ENCODE assay signal across 8 cellular contexts in the genomic region with DNA sequence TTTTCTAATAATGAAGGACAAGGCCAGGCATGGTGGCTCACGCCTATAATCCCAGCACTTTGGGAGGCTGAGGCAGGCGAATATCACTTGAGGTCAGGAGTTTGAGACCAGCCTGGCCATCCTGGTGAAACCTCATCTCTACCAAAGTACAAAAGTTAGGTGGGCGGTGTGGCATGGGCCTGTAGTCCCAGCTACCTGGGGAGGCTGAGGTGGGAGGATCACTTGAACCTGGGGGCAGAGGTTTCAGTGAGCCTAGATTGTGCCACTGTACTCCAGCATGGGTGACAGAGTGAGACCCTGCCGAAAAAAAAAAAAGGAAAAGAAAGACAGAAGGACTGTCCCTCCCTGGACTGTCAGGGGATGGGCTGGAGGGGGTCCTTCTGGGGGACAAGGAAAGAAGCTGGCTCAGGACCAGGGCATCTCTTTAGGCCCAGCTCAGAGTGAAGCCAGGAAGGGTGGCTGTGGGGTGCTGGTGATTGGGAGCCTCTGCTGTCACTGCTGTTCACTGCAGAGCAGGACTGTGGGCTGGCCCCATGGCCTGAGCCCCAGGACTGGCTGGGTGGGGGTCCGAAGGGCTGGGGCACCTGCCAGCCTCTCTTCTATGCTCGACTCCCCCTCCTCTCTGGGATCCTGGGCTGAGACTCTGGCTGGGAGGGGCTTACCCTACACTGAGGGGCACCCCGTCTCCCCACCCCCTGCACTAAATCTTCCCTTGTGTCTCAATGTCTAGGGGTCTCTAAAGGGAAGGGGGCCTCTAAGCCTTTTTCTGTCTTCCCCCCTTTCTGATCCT. TPM values are rescaled to one million over a fixed set of nuclear protein-coding genes. Genes with fewer than 3 reads are reported as not detected.
DNase-seq lines count a peak whose midpoint lies in the region; ATAC-seq and TF ChIP-seq lines count a peak whose summit lies in the region.

No MANE protein-coding gene starts in this region.

- peak overlapping the region; percentile 73 for H3K27ac ChIP-seq in AG04450 (ENCODE audit: low read depth, low read length)
- no peak overlapping the region for H3K27ac ChIP-seq in Karpas-422 (ENCODE audit: low read length)
- H3K27ac ChIP-seq in colonic mucosa: peak overlapping the region; percentile 20
- H3K27ac ChIP-seq in naive thymus-derived CD4-positive, alpha-beta T cell (ENCODE audit: low read depth, low read length): no peak overlapping the region

- no peaks in the 10 kb centered on the region for H3K9me3 ChIP-seq in AG04450 (ENCODE audit: control insufficient read depth, insufficient read depth, low read length)
- no peaks in the 10 kb centered on the region for H3K9me3 ChIP-seq in Karpas-422 (ENCODE audit: low read length)
- H3K9me3 ChIP-seq in colonic mucosa: no peaks in the 10 kb centered on the region
- H3K9me3 ChIP-seq in naive thymus-derived CD4-positive, alpha-beta T cell (ENCODE audit: control insufficient read depth in 2 of 3, low read length in 3 of 3): no peaks in the 10 kb centered on the region

- peaks cover 13% of the 10 kb centered on the region for H3K4me1 ChIP-seq in Karpas-422 (ENCODE audit: low read length)
- H3K4me1 ChIP-seq in colonic mucosa: peaks cover 4% of the 10 kb centered on the region
- H3K4me1 ChIP-seq in naive thymus-derived CD4-positive, alpha-beta T cell (ENCODE audit: control insufficient read depth in 2 of 2, insufficient read depth in 2 of 2, low read length in 2 of 2): peaks cover 5 to 10% of the 10 kb centered on the region in 2 donors

- H3K27me3 ChIP-seq in AG04450 (ENCODE audit: control insufficient read depth, insufficient read depth, low read length) (no peaks in the 10 kb centered on the region), Karpas-422 (ENCODE audit: low read length) (no peaks in the 10 kb centered on the region), colonic mucosa (no peaks in the 10 kb centered on the region)
- H3K27me3 ChIP-seq in naive thymus-derived CD4-positive, alpha-beta T cell (ENCODE audit: control insufficient read depth in 2 of 2, insufficient read depth in 2 of 2, low read length in 2 of 2): peaks cover 0 to 9% of the 10 kb centered on the region in 2 donors

- H4K20me1 ChIP-seq in Karpas-422 (ENCODE audit: insufficient read depth, low read depth, low read length): no peaks in the 10 kb centered on the region

- H3K4me3 Mint-ChIP-seq in naive thymus-derived CD4-positive, alpha-beta T cell: peak overlapping the region; percentile 61 to 81 (median 72)

- H3K9me2 ChIP-seq in Karpas-422 (replicated peaks; ENCODE audit: insufficient read depth, low read length): no peaks in the 10 kb centered on the region

- intact Hi-C loops in colonic mucosa (cut with DNase I): no loop called here
- intact Hi-C loops in naive thymus-derived CD4-positive, alpha-beta T cell (cut with micrococcal nuclease): no loop called here

- H3K27ac Mint-ChIP-seq in naive thymus-derived CD4-positive, alpha-beta T cell: peak overlapping the region in 5 of 9 donors; percentile 20 to 83 (median 42)

- POLR2A ChIA-PET in AG04450 (lab: Yijun Ruan, JAX): interaction anchor here (1.1 to 3.1 kb wide), 3 partner anchors 24 to 82 kb away, joined by 4 to 15 read pairs (median 7); no protein-coding TSS in a partner anchor
- POLR2A ChIA-PET in naive thymus-derived CD4-positive, alpha-beta T cell (lab: Charles Lee): no interaction called here

- TF ChIP-seq CTCF in AG04450 (IDR thresholded peaks at IDR 0.05; ENCODE audit: low read depth, low read length) (no peak), colonic mucosa (IDR thresholded peaks at IDR 0.05) (no peak)

- no peaks in the 10 kb centered on the region for H3K36me3 Mint-ChIP-seq in naive thymus-derived CD4-positive, alpha-beta T cell

- H3K36me3 ChIP-seq in Karpas-422 (ENCODE audit: insufficient read depth, low read length) (no peaks in the 10 kb centered on the region), colonic mucosa (no peaks in the 10 kb centered on the region)
- no peaks in the 10 kb centered on the region for H3K36me3 ChIP-seq in naive thymus-derived CD4-positive, alpha-beta T cell (ENCODE audit: control insufficient read depth in 2 of 3, insufficient read depth in 3 of 3, low read length in 3 of 3)

- H3K27me3 Mint-ChIP-seq in naive thymus-derived CD4-positive, alpha-beta T cell: peaks cover 9 to 48% (median 28%) of the 10 kb centered on the region in 5 donors

- peak overlapping the region; percentile 43; the same call in 1 of the 2 replicates for H3K9ac ChIP-seq in Karpas-422 (ENCODE audit: low read length)
- peak overlapping the region; percentile 62 to 78 for H3K9ac ChIP-seq in colonic mucosa (ENCODE audit: low read depth in 2 of 2, low read length in 2 of 2)

- H3K79me2 ChIP-seq in Karpas-422 (ENCODE audit: low read length): no peaks in the 10 kb centered on the region

- no peak overlapping the region for H2AFZ ChIP-seq in Karpas-422 (ENCODE audit: low read length)

- CTCF ChIA-PET in AG04450 (lab: Charles Lee): interaction anchor here (0.8 to 2.0 kb wide), 8 partner anchors 11 to 308 kb away, joined by 3 to 11 read pairs (median 4); no protein-coding TSS in a partner anchor
- CTCF ChIA-PET in naive thymus-derived CD4-positive, alpha-beta T cell (lab: Charles Lee): interaction anchor here (1.2 kb wide), 1 partner anchor 16 kb away, joined by 5 read pairs; no protein-coding TSS in a partner anchor

- ATAC-seq in naive thymus-derived CD4-positive, alpha-beta T cell: no peak
- no peak for ATAC-seq in GM21367 (IDR thresholded peaks at IDR 0.05; ENCODE audit: unreplicated experiment)
- no peak for ATAC-seq in HG02642 (IDR thresholded peaks at IDR 0.05; ENCODE audit: poor library complexity, unreplicated experiment)

- H3K9me3 Mint-ChIP-seq in naive thymus-derived CD4-positive, alpha-beta T cell: no peaks in the 10 kb centered on the region

- no peak for DNase-seq in AG04450 (ENCODE audit: low read depth, low spot score)
- DNase-seq in Karpas-422: no peak
- DNase-seq in colonic mucosa: no peak
- DNase-seq in naive thymus-derived CD4-positive, alpha-beta T cell: no peak
- DNase-seq in dedifferentiated amniotic fluid mesenchymal stem cell (ENCODE audit: extremely low spot score): no peak
- DNase-seq in RKO (ENCODE audit: low spot score): no peak

- peak overlapping the region; percentile 76 for H3K4me3 ChIP-seq in AG04450 (ENCODE audit: low read depth, low read length)
- no peak overlapping the region for H3K4me3 ChIP-seq in Karpas-422 (ENCODE audit: low read length)
- H3K4me3 ChIP-seq in colonic mucosa: peak overlapping the region; percentile 71
- H3K4me3 ChIP-seq in naive thymus-derived CD4-positive, alpha-beta T cell (ENCODE audit: low read length): peak overlapping the region; percentile 46

- H3K4me2 ChIP-seq in Karpas-422 (ENCODE audit: low read depth, low read length, poor library complexity, severe bottlenecking): peak overlapping the region; percentile 36

- peaks cover 7 to 28% (median 12%) of the 10 kb centered on the region in 7 donors for H3K4me1 Mint-ChIP-seq in naive thymus-derived CD4-positive, alpha-beta T cell

RNA-seq across cellular contexts. Expression of gene ARHGAP23, which starts 0.9 kb away (rescaled TPM):
- polyA plus RNA-seq in AG04450 (2011; rRNA removed): 14.1 and 19.3 TPM in 2 replicates
- polyA minus RNA-seq in AG04450 (2011; rRNA and poly(A)+ RNA removed): 32.3 and 33.3 TPM in 2 replicates
- total RNA-seq in Karpas-422 (2014; rRNA removed; shearing (Covaris generic); ENCODE audit: low replicate concordance): 0.04 and 0.54 TPM in 2 replicates
- 10 to 100 TPM in 1 of 2 donors, 1 to 10 TPM in 1; 4.0 to 14.1 TPM for total RNA-seq in colonic mucosa
- total RNA-seq in naive thymus-derived CD4-positive, alpha-beta T cell: 1 to 10 TPM in 1 of 5 experiments, under 1 TPM in 2, not detected in 2; 0.24 to 1.3 (median 0.34) TPM
- polyA plus RNA-seq in naive thymus-derived CD4-positive, alpha-beta T cell: not detected

Comparison
In these comparisons a context has a peak if more than half of its experiments do, and no peak if none do; other contexts are left out.
1. H3K27ac ChIP-seq: peak in AG04450 (single experiment) and colonic mucosa (single experiment); none in Karpas-422 (single experiment) and naive thymus-derived CD4-positive, alpha-beta T cell (single experiment).